ENCODE assay signal across 8 cellular contexts in the genomic region with DNA sequence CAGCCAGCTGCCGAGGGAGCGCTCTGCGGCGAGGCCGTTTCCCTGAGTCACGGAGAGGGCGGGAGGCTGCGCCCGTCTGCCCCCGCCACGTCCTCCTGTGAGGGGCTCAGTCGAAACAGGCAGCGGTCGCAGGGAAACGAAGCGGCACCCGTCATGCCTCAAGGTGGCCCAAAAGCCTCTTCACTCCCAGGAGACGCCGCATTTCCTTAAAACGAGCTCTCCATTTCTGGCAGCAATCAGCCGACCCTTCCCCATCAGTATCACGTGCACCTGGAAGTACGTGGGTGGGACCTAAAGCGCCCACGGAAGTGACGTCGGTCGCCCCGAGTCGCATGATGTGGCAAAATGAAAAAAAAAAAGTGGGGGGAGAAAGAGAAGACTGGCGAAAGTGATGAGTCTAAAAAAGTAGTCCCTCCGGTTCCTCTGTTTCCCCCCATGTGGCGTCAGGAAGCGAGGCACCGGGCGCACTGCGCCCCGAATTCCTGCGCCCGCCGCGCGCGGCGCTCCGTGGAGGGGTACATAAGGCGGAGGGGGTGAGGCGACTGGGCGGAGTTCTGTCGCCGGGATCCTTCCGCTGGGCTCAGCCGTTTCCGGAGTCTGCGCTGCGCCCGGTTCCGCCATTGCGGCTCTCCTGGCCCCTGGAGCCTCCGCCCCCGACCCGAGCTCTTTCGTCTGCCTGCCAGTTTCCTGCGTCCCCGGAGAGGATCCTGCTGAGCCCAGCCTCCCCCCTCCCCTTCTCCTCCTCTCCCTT. TPM values are rescaled to one million over a fixed set of nuclear protein-coding genes. Genes with fewer than 3 reads are reported as not detected.
DNase-seq lines count a peak whose midpoint lies in the region; ATAC-seq and TF ChIP-seq lines count a peak whose summit lies in the region.

A gene (plus strand): TSS at position 583 of the 751 bp plus-strand sequence. CDS start 237 bp downstream, outside the sequence.

- peak; percentile 98 for DNase-seq in CD1c-positive myeloid dendritic cell (ENCODE audit: extremely low spot score)
- peak; percentile 89 for DNase-seq in NCI-H82 treated with DMSO at 0.1 percent for 48 hours (lab: John Stamatoyannopoulos, UW; ENCODE audit: unreplicated experiment)
- peak; percentile 93 for DNase-seq in activated CD4-positive, alpha-beta memory T cell treated with anti-CD3 and anti-CD28 coated beads, Interleukin-2, amount 10 ng/mL, durations not matched to agents 7 days and 5 days
- peak; percentile 92 to 95 (median 94) for DNase-seq in right lobe of liver
- DNase-seq in stimulated activated CD4-positive, alpha-beta T cell treated with anti-CD3 and anti-CD28 coated beads, Interleukin-4, amount 100 ng/mL, for 4 hours = peak; percentile 87 to 96

- H3K4me1 Mint-ChIP-seq in activated CD4-positive, alpha-beta memory T cell treated with anti-CD3 and anti-CD28 coated beads, Interleukin-2, amount 10 ng/mL, durations not matched to agents 7 days and 5 days = peaks cover 50% of the 10 kb centered on the region

- H3K9me3 Mint-ChIP-seq in activated CD4-positive, alpha-beta memory T cell treated with anti-CD3 and anti-CD28 coated beads, Interleukin-2, amount 10 ng/mL, durations not matched to agents 7 days and 5 days = no peaks in the 10 kb centered on the region

- H3K27me3 ChIP-seq in duodenal mucosa (ENCODE audit: control insufficient read depth in 1 of 2, insufficient read depth in 2 of 2, low read length in 2 of 2) (no peaks in the 10 kb centered on the region), right lobe of liver (no peaks in the 10 kb centered on the region)

- POLR2A ChIA-PET in activated CD4-positive, alpha-beta memory T cell treated with anti-CD3 and anti-CD28 coated beads, Interleukin-2, amount 10 ng/mL, durations not matched to agents 7 days and 5 days (lab: Charles Lee) = interaction anchor here (0.6 to 7.3 kb wide), 58 partner anchors 10 to 1287 kb away, joined by 3 to 98 read pairs (median 5); a partner anchor contains a TSS

- H3K9me3 ChIP-seq in duodenal mucosa (ENCODE audit: control insufficient read depth in 1 of 2, low read length in 2 of 2) (no peaks in the 10 kb centered on the region), right lobe of liver (no peaks in the 10 kb centered on the region)

- ATAC-seq in GM19438 (IDR thresholded peaks at IDR 0.05; ENCODE audit: low read depth, unreplicated experiment) (peak; percentile 70), HG03575 (IDR thresholded peaks at IDR 0.05; ENCODE audit: extremely low read depth, insufficient number of reproducible peaks, low FRiP score, unreplicated experiment) (peak; percentile 31), right lobe of liver (peak; percentile 87 to 94 (median 89))

- H3K36me3 Mint-ChIP-seq in activated CD4-positive, alpha-beta memory T cell treated with anti-CD3 and anti-CD28 coated beads, Interleukin-2, amount 10 ng/mL, durations not matched to agents 7 days and 5 days (ENCODE audit: low read depth) = peaks cover 40% of the 10 kb centered on the region

- H3K9ac ChIP-seq in duodenal mucosa (ENCODE audit: low read depth in 1 of 2, low read length in 2 of 2) = peak within 1 kb of the TSS; percentile 96 to 97

- peak within 1 kb of the TSS; percentile 89 for H3K4me3 Mint-ChIP-seq in activated CD4-positive, alpha-beta memory T cell treated with anti-CD3 and anti-CD28 coated beads, Interleukin-2, amount 10 ng/mL, durations not matched to agents 7 days and 5 days

- peak within 1 kb of the TSS; percentile 99 for H3K27ac ChIP-seq in duodenal mucosa (ENCODE audit: low read depth, low read length)
- H3K27ac ChIP-seq in right lobe of liver = peak within 1 kb of the TSS; percentile 95 to 99 (median 98)

- CTCF ChIA-PET in activated CD4-positive, alpha-beta memory T cell treated with anti-CD3 and anti-CD28 coated beads, Interleukin-2, amount 10 ng/mL, durations not matched to agents 7 days and 5 days (lab: Charles Lee) = interaction anchor here (0.7 to 3.2 kb wide), 9 partner anchors 11 to 513 kb away, joined by 3 to 12 read pairs (median 4); a partner anchor contains a TSS

- peak; percentile 95 for TF ChIP-seq POLR2A in right lobe of liver (IDR thresholded peaks at IDR 0.05)

- no peak for TF ChIP-seq CTCF in right lobe of liver (IDR thresholded peaks at IDR 0.05)

- intact Hi-C loops in right lobe of liver (cut with DNase I) = no loop called here

- H3K27ac Mint-ChIP-seq in activated CD4-positive, alpha-beta memory T cell treated with anti-CD3 and anti-CD28 coated beads, Interleukin-2, amount 10 ng/mL, durations not matched to agents 7 days and 5 days = peak within 1 kb of the TSS; percentile 99

- H3K27me3 Mint-ChIP-seq in activated CD4-positive, alpha-beta memory T cell treated with anti-CD3 and anti-CD28 coated beads, Interleukin-2, amount 10 ng/mL, durations not matched to agents 7 days and 5 days = no peaks in the 10 kb centered on the region

- H3K36me3 ChIP-seq in duodenal mucosa (ENCODE audit: control insufficient read depth in 1 of 2, insufficient read depth in 2 of 2, low read length in 2 of 2) = no peaks in the 10 kb centered on the region
- H3K36me3 ChIP-seq in right lobe of liver = no peaks in the 10 kb centered on the region

- peak within 1 kb of the TSS; percentile 79 to 98 for H3K4me3 ChIP-seq in duodenal mucosa (ENCODE audit: low read depth in 1 of 2, low read length in 2 of 2)
- H3K4me3 ChIP-seq in right lobe of liver = peak within 1 kb of the TSS; percentile 78 to 84 (median 79)

- under 1% methylated on average over 29 of the region's 65 CpGs for WGBS in right lobe of liver (ENCODE audit: insufficient coverage, low coverage, low lambda C conversion rate, missing lambda C conversion rate)

- H3K4me1 ChIP-seq in duodenal mucosa (ENCODE audit: control insufficient read depth in 1 of 2, insufficient read depth in 2 of 2, low read length in 2 of 2) = peaks cover 39% of the 10 kb centered on the region in 2 donors
- peaks cover 0 to 42% (median 9%) of the 10 kb centered on the region in 4 donors for H3K4me1 ChIP-seq in right lobe of liver

RNA-seq across cellular contexts. Expression of the gene that starts here (rescaled TPM):
- 100 to 1,000 TPM; 156 to 163 TPM for total RNA-seq in activated CD4-positive, alpha-beta memory T cell treated with anti-CD3 and anti-CD28 coated beads, Interleukin-2, amount 10 ng/mL, durations not matched to agents 7 days and 5 days
- 100 to 1,000 TPM; 120 to 232 (median 142) TPM for total RNA-seq in right lobe of liver

Comparison
In these comparisons a context has a peak if more than half of its experiments do, and no peak if none do; other contexts are left out.
1. Peak in every context shown above with its lines: DNase-seq, ATAC-seq, H3K4me3 ChIP-seq and H3K27ac ChIP-seq.
2. ATAC-seq: peak in every context shown above with its lines; median percentile 89 in right lobe of liver; 70 in GM19438; 31 in HG03575.